ENCODE assay signal across 11 cellular contexts in genomic region chr17:65049085-65049756, GRCh38. TPM values are rescaled to one million over a fixed set of nuclear protein-coding genes. Genes with fewer than 3 reads are reported as not detected.
DNase-seq lines count a peak whose midpoint lies in the region; ATAC-seq, FAIRE-seq and TF ChIP-seq lines count a peak whose summit lies in the region.
"Had no signal": no experiment of that assay in that cellular context is flagged by ENCODE, and none has a peak within 500 bp of the region (broad histone marks: within the 10 kb centered on the region; RNA-seq: fewer than 3 reads in every experiment).

No MANE protein-coding gene starts in this region.

- peaks cover 20 to 73% of the 10 kb centered on the region in 2 experiments for H3K79me1 ChIP-seq in IMR-90 (ENCODE audit: low read depth in 1 of 2, low read length in 2 of 2)

- H3K36me3 Mint-ChIP-seq in stimulated activated memory B cell treated with anti-CD40 and anti-IgM and Interleukin-4, amounts not matched to agents 10 μg/mL and 1 μg/mL and 100 μg/mL, for 72 hours = peaks cover 43% of the 10 kb centered on the region

- H3K4ac ChIP-seq in IMR-90 (ENCODE audit: low read depth, low read length) = peak overlapping the region; percentile 83

- CTCF ChIA-PET in IMR-90 (lab: Yijun Ruan, JAX) (interaction anchor here (0.5 kb wide), 2 partner anchors 40 to 121 kb away, joined by 3 read pairs; no protein-coding TSS in a partner anchor), GM12878 (lab: Yijun Ruan, JAX) (interaction anchor here (1.0 to 3.0 kb wide), 6 partner anchors 9 to 83 kb away, joined by 3 to 9 read pairs (median 4); no protein-coding TSS in a partner anchor)

- TF ChIP-seq POLR2A in IMR-90 (IDR thresholded peaks at IDR 0.05; ENCODE audit: low read depth, low read length) (no peak), GM12878 (IDR thresholded peaks at IDR 0.05; ENCODE audit: low read depth, low read length) (no peak)

- H2AK5ac ChIP-seq in IMR-90 (ENCODE audit: low read depth, low read length) = peak overlapping the region; percentile 93

- H3K9me3 Mint-ChIP-seq in stimulated activated memory B cell treated with anti-CD40 and anti-IgM and Interleukin-4, amounts not matched to agents 10 μg/mL and 1 μg/mL and 100 μg/mL, for 72 hours = no peaks in the 10 kb centered on the region

- peaks cover 36% of the 10 kb centered on the region for H3K36me3 ChIP-seq in IMR-90 (ENCODE audit: control insufficient read depth, insufficient read depth, low read length)
- peaks cover 5 to 31% of the 10 kb centered on the region in 2 experiments for H3K36me3 ChIP-seq in GM12878 (ENCODE audit: control insufficient read depth in 2 of 2, insufficient read depth in 2 of 2, low read length in 1 of 2)

- H3K27me3 ChIP-seq in IMR-90 (ENCODE audit: control insufficient read depth, insufficient read depth, low read length) = no peaks in the 10 kb centered on the region
- H3K27me3 ChIP-seq in GM12878 (replicated peaks in 1 of 2; ENCODE audit: control insufficient read depth in 2 of 2, insufficient read depth in 2 of 2, low read length in 1 of 2) = no peaks in the 10 kb centered on the region

- in situ Hi-C loops in IMR-90 (cut with MboI; ENCODE audit: low sequenced_read_pairs) = no loop called here
- in situ Hi-C loops in GM12878 (cut with MboI) = no loop called here

- H4K91ac ChIP-seq in IMR-90 (ENCODE audit: insufficient read depth, low read depth, low read length) = peak overlapping the region; percentile 70

- WGBS in IMR-90 (ENCODE audit: extremely low coverage in 2 of 2, insufficient read length in 1 of 2), 2 experiments = no CpG with 5 or more reads among the region's 5 CpGs
- WGBS in GM12878 (ENCODE audit: insufficient coverage, insufficient replicate concordance, low lambda C conversion rate, missing lambda C conversion rate) = 29% methylated on average over 5 of the region's 5 CpGs

- dilution Hi-C loops in IMR-90 (cut with HindIII; ENCODE audit: low sequenced_read_pairs, unreplicated experiment) = no loop called here

- TF ChIP-seq RAD21 in IMR-90 (IDR thresholded peaks at IDR 0.05; ENCODE audit: low read length) (no peak), GM12878 (IDR thresholded peaks at IDR 0.05; ENCODE audit: insufficient read depth, low read depth, low read length) (no peak)

- H4K20me1 ChIP-seq in IMR-90 (ENCODE audit: insufficient read depth, low read length) = peaks cover 30% of the 10 kb centered on the region; the same call in 1 of the 2 replicates
- no peaks in the 10 kb centered on the region; the same call in none of the 2 replicates for H4K20me1 ChIP-seq in GM12878 (ENCODE audit: control insufficient read depth, insufficient read depth)

- no peak for DNase-seq in activated CD4-positive, CD25-positive, alpha-beta regulatory T cell (lab: John Stamatoyannopoulos, UW)
- DNase-seq in IMR-90 = no peak
- no peak for DNase-seq in GM12878 (ENCODE audit: low read depth, low spot score)
- no peak for DNase-seq in NCI-H1092 (lab: John Stamatoyannopoulos, UW)
- DNase-seq in NCI-H128 (lab: John Stamatoyannopoulos, UW; ENCODE audit: unreplicated experiment) = no peak
- no peak for DNase-seq in NCI-H1436 treated with DMSO at 0.1 percent for 48 hours (lab: John Stamatoyannopoulos, UW)

- peak overlapping the region; percentile 62 for H3K27ac ChIP-seq in IMR-90 (ENCODE audit: insufficient read depth, low read length)
- peak overlapping the region; percentile 30 for H3K27ac ChIP-seq in GM12878 (ENCODE audit: control insufficient read depth, insufficient read depth)
- H3K27ac ChIP-seq: 22Rv1 had no signal

- H3K9me3 ChIP-seq in IMR-90 (ENCODE audit: control insufficient read depth, insufficient read depth, low read length) = no peaks in the 10 kb centered on the region
- H3K9me3 ChIP-seq in GM12878 (replicated peaks; ENCODE audit: control insufficient read depth, insufficient read depth, low read length) = no peaks in the 10 kb centered on the region

- H2AK9ac ChIP-seq in IMR-90 (replicated peaks; ENCODE audit: low read depth, low read length, poor library complexity) = no peak overlapping the region

- H3K9ac ChIP-seq in IMR-90 (ENCODE audit: low read depth, low read length) = no peak overlapping the region
- H3K9ac ChIP-seq in GM12878 (ENCODE audit: control insufficient read depth, insufficient read depth, low read length) = peak overlapping the region; percentile 30

- peaks cover 8% of the 10 kb centered on the region for H3K9me1 ChIP-seq in IMR-90 (ENCODE audit: insufficient read depth, low read length)

- FAIRE-seq in GM12878 (lab: Jason Lieb, UNC) = no peak
- FAIRE-seq: astrocyte had no signal

- no peaks in the 10 kb centered on the region for H3K27me3 Mint-ChIP-seq in stimulated activated memory B cell treated with anti-CD40 and anti-IgM and Interleukin-4, amounts not matched to agents 10 μg/mL and 1 μg/mL and 100 μg/mL, for 72 hours
- H3K27me3 Mint-ChIP-seq: progenitor cell of endocrine pancreas had no signal

- H3K4me1 ChIP-seq in IMR-90 (ENCODE audit: control insufficient read depth, insufficient read depth, low read length) (peaks cover 11% of the 10 kb centered on the region), GM12878 (ENCODE audit: control insufficient read depth, insufficient read depth, low read length) (peaks cover 30% of the 10 kb centered on the region)

- peak overlapping the region; percentile 18 for H3K4me3 Mint-ChIP-seq in stimulated activated memory B cell treated with anti-CD40 and anti-IgM and Interleukin-4, amounts not matched to agents 10 μg/mL and 1 μg/mL and 100 μg/mL, for 72 hours

- TF ChIP-seq EP300 in GM12878 (IDR thresholded peaks at IDR 0.05; ENCODE audit: borderline replicate concordance in 1 of 2, control insufficient read depth in 1 of 2, low read depth in 2 of 2, low read length in 2 of 2) = no peak

- H3K4me1 Mint-ChIP-seq in stimulated activated memory B cell treated with anti-CD40 and anti-IgM and Interleukin-4, amounts not matched to agents 10 μg/mL and 1 μg/mL and 100 μg/mL, for 72 hours = peaks cover 72% of the 10 kb centered on the region

- peak overlapping the region; percentile 56; the same call in 1 of the 2 replicates for H3K56ac ChIP-seq in IMR-90 (ENCODE audit: extremely low read depth, insufficient read depth, low read length)

- H3K14ac ChIP-seq in IMR-90 (replicated peaks; ENCODE audit: low read depth, low read length) = peak overlapping the region; percentile 77

- peaks cover 97% of the 10 kb centered on the region for H3K79me2 ChIP-seq in GM12878 (ENCODE audit: control insufficient read depth, insufficient read depth, low read length)

- H3K4me3 ChIP-seq in IMR-90 (ENCODE audit: insufficient read depth, low read depth, low read length) = no peak overlapping the region
- H3K4me3 ChIP-seq in GM12878 = peak overlapping the region; percentile 47

- SMC1A ChIA-PET in GM12878 (lab: Charles Lee; ENCODE audit: uncharacterized antibody, unreplicated experiment) = interaction anchor here (1.0 to 12.0 kb wide), 8 partner anchors 11 to 75 kb away, joined by 3 to 103 read pairs (median 13); no protein-coding TSS in a partner anchor

- H3K23ac ChIP-seq in IMR-90 (ENCODE audit: low read depth, low read length) = peak overlapping the region; percentile 92

- H2BK120ac ChIP-seq in IMR-90 (ENCODE audit: low read depth, low read length) = peak overlapping the region; percentile 83

- peak overlapping the region; percentile 94; the same call in 1 of the 2 replicates for H3K18ac ChIP-seq in IMR-90 (ENCODE audit: low read depth, low read length)

- H3K27ac Mint-ChIP-seq in stimulated activated memory B cell treated with anti-CD40 and anti-IgM and Interleukin-4, amounts not matched to agents 10 μg/mL and 1 μg/mL and 100 μg/mL, for 72 hours = peak overlapping the region; percentile 40
- H3K27ac Mint-ChIP-seq: progenitor cell of endocrine pancreas had no signal

- POLR2A ChIA-PET in IMR-90 (lab: Charles Lee; ENCODE audit: unreplicated experiment) = interaction anchor here (0.5 kb wide), 1 partner anchor 55 kb away, joined by 3 read pairs; no protein-coding TSS in a partner anchor
- POLR2A ChIA-PET in GM12878 (lab: Charles Lee) = interaction anchor here (1.0 to 2.6 kb wide), 6 partner anchors 13 to 64 kb away, joined by 3 to 9 read pairs (median 6); no protein-coding TSS in a partner anchor

- H4K5ac ChIP-seq in IMR-90 (ENCODE audit: low read depth, low read length) = peak overlapping the region; percentile 86

- H2BK20ac ChIP-seq in IMR-90 (ENCODE audit: low read depth, low read length) = peak overlapping the region; percentile 86

- BruUV-seq in IMR-90 (replicated peaks; lab: Mats Ljungman, UMichigan) (no TSS peak), GM12878 (replicated peaks; lab: Mats Ljungman, UMichigan) (no TSS peak)

- TF ChIP-seq CTCF in IMR-90 (conservative IDR thresholded peaks at IDR 0.05; ENCODE audit: low read depth, low read length) (no peak), GM12878 (IDR thresholded peaks at IDR 0.05 in 2 of 3, conservative IDR thresholded peaks at IDR 0.05 in 1 of 3; ENCODE audit: control insufficient read depth in 2 of 3, extremely low read depth in 1 of 3, insufficient read depth in 1 of 3, low read depth in 3 of 3, low read length in 3 of 3) (no peak)

- H2AFZ ChIP-seq in IMR-90 (replicated peaks; ENCODE audit: low read length, poor library complexity) = no peak overlapping the region
- no peak overlapping the region for H2AFZ ChIP-seq in GM12878 (ENCODE audit: control insufficient read depth, low read depth, low read length)

- ATAC-seq in activated CD4-positive, CD25-positive, alpha-beta regulatory T cell treated with anti-CD3 and anti-CD28 coated beads, Interleukin-2, amount 50 U/mL, for 24 hours = peak; percentile 66 to 72
- no peak for ATAC-seq in IMR-90 (ENCODE audit: low read depth)
- ATAC-seq in GM12878 = peak; percentile 79
- ATAC-seq in stimulated activated memory B cell treated with anti-CD40 and anti-IgM and Interleukin-4, amounts not matched to agents 10 μg/mL and 1 μg/mL and 100 μg/mL, for 72 hours = no peak

- intact Hi-C loops in IMR-90 (cut with micrococcal nuclease) (loop anchor here (5.0 kb wide), 1 partner anchor 72 kb away; no protein-coding TSS in a partner anchor), GM12878 (cut with micrococcal nuclease; ENCODE audit: unreplicated experiment) (no loop called here)

- H3K4me2 ChIP-seq in IMR-90 (ENCODE audit: low read depth, low read length) (peak overlapping the region; percentile 67), GM12878 (ENCODE audit: control insufficient read depth, insufficient read depth) (peak overlapping the region; percentile 66)

- RAD21 ChIA-PET in GM12878 (lab: Charles Lee; ENCODE audit: unreplicated experiment) = interaction anchor here (0.9 to 4.9 kb wide), 13 partner anchors 9 to 85 kb away, joined by 3 to 20 read pairs (median 5); no protein-coding TSS in a partner anchor

- H4K8ac ChIP-seq in IMR-90 (ENCODE audit: low read depth in 2 of 2, low read length in 2 of 2) = peak overlapping the region; percentile 31 to 71; a peak in 1 of 4 replicates

- peak overlapping the region; percentile 93; the same call in 2 of the 3 replicates for H2BK15ac ChIP-seq in IMR-90 (ENCODE audit: low read depth, low read length)

- H2BK5ac ChIP-seq in IMR-90 (ENCODE audit: low read depth, low read length, poor library complexity, severe bottlenecking) = peak overlapping the region; percentile 96

RNA-seq across cellular contexts. Expression of gene GNA13, which starts 7.3 kb away (rescaled TPM):
- total RNA-seq in IMR-90 (2012; rRNA removed) = 37.6 and 57.2 TPM in 2 replicates
- 11.3 and 13.8 TPM in 2 replicates for polyA plus RNA-seq in IMR-90 (2012; rRNA removed)
- polyA plus RNA-seq in IMR-90 (2012; cell fraction: cytosol; rRNA removed) = 3.5 and 3.9 TPM in 2 replicates
- polyA plus RNA-seq in IMR-90 (2012; cell fraction: nucleus; rRNA removed; ENCODE audit: low replicate concordance) = 2.6 and 9.4 TPM in 2 replicates
- total RNA-seq in GM12878 (2013; cell fraction: nucleolus; rRNA removed) = 62.4 and 63.0 TPM in 2 replicates
- 39.3 and 45.2 TPM in 2 replicates for total RNA-seq in GM12878 (2014; rRNA removed)
- total RNA-seq in GM12878 (2014; rRNA removed; fragmentation: Illumina TruSeq; extraction: Trizol) = 49.2 and 49.6 TPM in 2 replicates
- 40.5 and 43.5 TPM in 2 replicates for total RNA-seq in GM12878 (2021)
- 20.1 TPM for polyA plus RNA-seq in GM12878 (2011; ENCODE audit: low read depth)
- polyA plus RNA-seq in GM12878 (2011; rRNA removed) = 59.7 and 85.8 TPM in 2 replicates
- polyA plus RNA-seq in GM12878 (2011; cell fraction: cytosol; rRNA removed) = 21.1 and 27.1 TPM in 2 replicates
- 17.5 and 21.7 TPM in 2 replicates for polyA plus RNA-seq in GM12878 (2011; cell fraction: nucleus; rRNA removed)
- polyA plus RNA-seq in GM12878 (2012) = 30.6 and 42.6 TPM in 2 replicates
- polyA plus RNA-seq in GM12878 (2014; fragmentation: Illumina TruSeq; extraction: Trizol) = 43.3 and 56.8 TPM in 2 replicates
- polyA plus RNA-seq in GM12878 (2014; fragmentation: Nextera tagmentation; extraction: Ambion mirVana) = 10 to 100 TPM in 1 of 2 experiments, 1 to 10 TPM in 1; 9.8 to 10.9 TPM
- 22.7 and 26.4 TPM in 2 replicates for polyA plus RNA-seq in GM12878 (2014; rRNA removed)
- 10 to 100 TPM; 31.4 to 33.6 TPM for polyA plus RNA-seq in GM12878 (2016; fragmentation: Nextera tagmentation; extraction: Ambion mirVana)
- 62.3 and 96.0 TPM in 2 replicates for polyA minus RNA-seq in GM12878 (2011; rRNA and poly(A)+ RNA removed)
- polyA minus RNA-seq in GM12878 (2011; cell fraction: cytosol; rRNA and poly(A)+ RNA removed) = 26.6 and 28.0 TPM in 2 replicates
- 15.1 and 23.2 TPM in 2 replicates for polyA minus RNA-seq in GM12878 (2011; cell fraction: nucleus; rRNA and poly(A)+ RNA removed)

Comparison
In these comparisons a context has a peak if more than half of its experiments do, and no peak if none do; other contexts are left out.
1. ATAC-seq: peak in activated CD4-positive, CD25-positive, alpha-beta regulatory T cell treated with anti-CD3 and anti-CD28 coated beads, Interleukin-2, amount 50 U/mL, for 24 hours (2 of 2) and GM12878 (single experiment); none in IMR-90 (single experiment) and stimulated activated memory B cell treated with anti-CD40 and anti-IgM and Interleukin-4, amounts not matched to agents 10 μg/mL and 1 μg/mL and 100 μg/mL, for 72 hours (single experiment).